1 cellular context compared by ENCODE assay signal in genomic region chr5:159297300-159297699, GRCh38. TPM values are rescaled to one million over a fixed set of nuclear protein-coding genes. Genes with fewer than 3 reads are reported as not detected.
"Had no signal": no experiment of that assay in that cellular context is flagged by ENCODE, and none has a peak within 500 bp of the region (broad histone marks: within the 10 kb centered on the region; RNA-seq: fewer than 3 reads in every experiment).

No MANE protein-coding gene starts in this region.

RNA-seq across cellular contexts. Expression of gene IL12B, which starts 33.0 kb away (rescaled TPM):
- total RNA-seq: G401 had no signal
